In the genomic region with DNA sequence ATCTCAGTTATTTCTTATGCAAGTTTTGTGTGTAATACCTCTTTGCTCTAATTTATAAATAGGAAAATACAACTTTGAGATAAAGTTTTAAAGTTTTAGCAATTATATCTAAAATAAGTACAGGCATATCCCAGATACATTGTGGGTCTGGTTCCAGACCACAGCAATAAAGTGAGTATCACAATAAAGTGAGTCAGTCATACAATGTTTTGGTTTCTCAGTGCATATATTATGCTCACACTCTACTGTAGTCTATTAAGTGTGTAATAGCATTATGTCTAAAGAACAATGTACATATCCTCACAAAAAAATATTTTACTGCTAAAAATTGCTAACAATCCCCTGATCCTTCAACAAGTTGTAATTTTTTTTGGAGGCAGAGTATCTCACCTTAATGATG, we compare ENCODE assay signal across 34 cellular contexts.
"Had no signal": no experiment of that assay in that cellular context is flagged by ENCODE, and none has a peak within 500 bp of the region (broad histone marks: within the 10 kb centered on the region; RNA-seq: fewer than 3 reads in every experiment).

No MANE protein-coding gene starts in this region.

- H3K9me3 Mint-ChIP-seq: activated CD8-positive, alpha-beta T cell treated with anti-CD3 and anti-CD28 coated beads for 36 hours; activated naive CD4-positive, alpha-beta T cell treated with anti-CD3 and anti-CD28 coated beads for 36 hours; activated naive CD4-positive, alpha-beta T cell treated with anti-CD3 and anti-CD28 coated beads, Interleukin-2, amount 50 U/mL, for 72 hours; activated T-helper 1 cell treated with anti-CD3 and anti-CD28 coated beads, Interleukin-12 subunit alpha, Interleukin-12 subunit beta, Interleukin-2, Interleukin-4 antibody, amounts not matched to agents 30 ng/mL and 10 ng/mL and 1 ng/mL, durations not matched to agents 14 hours and 24 hours and 36 hours had no signal

- H3K27ac ChIP-seq: adrenal gland, brain microvascular endothelial cell, PC-9, RWPE1, WERI-Rb-1 had no signal

- H3K36me3 ChIP-seq: adrenal gland, brain microvascular endothelial cell, MG63, WERI-Rb-1 had no signal

- H3K27me3 Mint-ChIP-seq: activated CD8-positive, alpha-beta T cell treated with anti-CD3 and anti-CD28 coated beads for 36 hours had no signal

- H3K4me3 Mint-ChIP-seq: activated CD8-positive, alpha-beta T cell treated with anti-CD3 and anti-CD28 coated beads for 36 hours; activated naive CD4-positive, alpha-beta T cell treated with anti-CD3 and anti-CD28 coated beads for 36 hours; activated T-helper 1 cell treated with anti-CD3 and anti-CD28 coated beads, Interleukin-12 subunit alpha, Interleukin-12 subunit beta, Interleukin-2, Interleukin-4 antibody, amounts not matched to agents 30 ng/mL and 10 ng/mL and 1 ng/mL, durations not matched to agents 14 hours and 24 hours and 36 hours had no signal

- ATAC-seq: activated CD8-positive, alpha-beta T cell treated with anti-CD3 and anti-CD28 coated beads for 36 hours; Right ventricle myocardium inferior had no signal

- H3K9me3 ChIP-seq: adrenal gland, MG63 had no signal

- H3K27me3 ChIP-seq: adrenal gland, brain microvascular endothelial cell, MG63 had no signal

- DNase-seq: activated CD4-positive, alpha-beta T cell treated with anti-CD3 and anti-CD28 coated beads for 1 hour; activated CD4-positive, alpha-beta T cell treated with anti-CD3 and anti-CD28 coated beads for 48 hours; activated CD4-positive, alpha-beta T cell treated with anti-CD3 and anti-CD28 coated beads, Interleukin-2, amount 50 U/mL, for 4 hours; activated CD4-positive, CD25-positive, alpha-beta regulatory T cell; activated CD8-positive, alpha-beta T cell treated with anti-CD3 and anti-CD28 coated beads for 36 hours; activated gamma-delta T cell treated with Interleukin-2 at 50 U/mL for 16 hours; activated naive CD4-positive, alpha-beta T cell treated with anti-CD3 and anti-CD28 coated beads for 36 hours; activated T-cell treated with anti-CD3 and anti-CD28 coated beads, Interleukin-2, amount 50 U/mL, for 1 hour; adrenal gland; brain microvascular endothelial cell; central memory CD4-positive, alpha-beta T cell; IMR-90; MG63; MV-4-11; NCI-H1092 treated with DMSO at 0.1 percent for 48 hours; NCI-H1417; NCI-H146; NCI-H187; NCI-H2029 treated with DMSO at 0.1 percent for 48 hours; NCI-H2107; NCI-H2171; NCI-H510A; NCI-H526; NCI-H748 treated with DMSO at 0.1 percent for 48 hours; NK-92 treated with Interleukin-12 subunit alpha and Interleukin-12 subunit beta, amount 100 ng/mL, for 24 hours; PC-9; SIG-M5; T1000; WERI-Rb-1 had no signal

- H2AFZ ChIP-seq: PC-9 had no signal

- H3K27ac Mint-ChIP-seq: activated CD8-positive, alpha-beta T cell treated with anti-CD3 and anti-CD28 coated beads for 36 hours; activated naive CD4-positive, alpha-beta T cell treated with anti-CD3 and anti-CD28 coated beads for 36 hours; activated T-helper 1 cell treated with anti-CD3 and anti-CD28 coated beads, Interleukin-12 subunit alpha, Interleukin-12 subunit beta, Interleukin-2, Interleukin-4 antibody, amounts not matched to agents 30 ng/mL and 10 ng/mL and 1 ng/mL, durations not matched to agents 14 hours and 24 hours and 36 hours had no signal

- H3K4me2 ChIP-seq: PC-9 had no signal

- H3K4me3 ChIP-seq: adrenal gland, K562, MG63, PC-9 had no signal
